Comparison of ENCODE assay signal across 8 cellular contexts in the genomic region with DNA sequence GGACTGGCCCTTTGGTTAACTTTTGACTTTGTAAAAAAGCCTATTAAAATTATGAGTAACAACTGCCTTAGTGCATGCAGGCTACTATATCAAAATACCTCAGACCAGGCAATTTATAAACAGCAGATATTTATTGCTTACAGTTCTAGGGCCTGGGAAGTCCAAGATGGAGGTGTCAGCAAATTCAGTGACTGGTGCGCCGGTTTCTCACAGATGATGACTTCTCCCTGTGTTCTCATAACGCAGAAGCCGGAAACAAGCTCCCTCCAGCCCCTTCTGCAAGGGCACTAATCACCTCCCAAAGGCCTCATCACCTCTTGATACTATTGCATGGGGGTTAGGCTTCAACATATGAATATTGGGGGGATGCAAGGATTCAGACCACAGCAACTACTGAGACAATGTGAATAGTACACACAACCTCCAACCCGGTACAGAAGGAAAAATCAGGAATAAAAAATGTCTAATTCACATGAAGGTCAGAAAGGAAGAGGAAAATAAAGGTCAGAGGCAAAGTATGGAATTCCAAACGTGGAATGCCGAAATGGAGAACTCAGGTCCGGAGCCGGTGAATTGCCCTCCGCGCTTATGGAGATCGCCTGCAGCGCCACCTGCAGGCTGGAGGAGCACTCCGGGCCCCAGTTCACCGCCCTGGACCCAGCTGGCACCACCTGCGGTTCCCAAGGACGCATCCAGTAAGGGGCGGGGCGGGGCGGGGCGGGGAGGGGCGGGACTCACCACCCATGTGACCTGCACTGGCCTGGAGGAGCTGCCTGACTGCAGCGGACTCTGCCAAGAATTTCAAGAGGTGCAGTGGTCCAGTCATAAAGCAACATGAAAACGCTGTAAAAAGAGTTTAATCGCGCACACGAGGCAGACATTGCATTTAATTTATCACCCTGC.
DNase-seq lines count a peak whose midpoint lies in the region; ATAC-seq and TF ChIP-seq lines count a peak whose summit lies in the region.

No MANE protein-coding gene starts in this region.

- H3K4me1 Mint-ChIP-seq in brain, result peaks cover 31% of the 10 kb centered on the region

- H3K27me3 ChIP-seq in GM06990 (replicated peaks; ENCODE audit: control insufficient read depth, insufficient read depth, low read length) (no peaks in the 10 kb centered on the region; the same call in 1 of the 2 replicates), lung (ENCODE audit: control insufficient read depth, insufficient read depth) (no peaks in the 10 kb centered on the region)

- peak overlapping the region in 3 of 5 experiments; percentile 11 to 60 (median 53) for H3K4me3 Mint-ChIP-seq in brain

- no peak overlapping the region for H3K4me3 ChIP-seq in GM06990 (replicated peaks; ENCODE audit: low read depth, low read length)
- H3K4me3 ChIP-seq in lung, result no peak overlapping the region

- H3K36me3 ChIP-seq in GM06990 (ENCODE audit: control insufficient read depth, insufficient read depth, low read length) (no peaks in the 10 kb centered on the region), lung (ENCODE audit: control insufficient read depth in 2 of 2, insufficient read depth in 2 of 2, low read length in 2 of 2) (no peaks in the 10 kb centered on the region)

- TF ChIP-seq CTCF in GM06990 (IDR thresholded peaks at IDR 0.05; ENCODE audit: insufficient read depth, low read length, poor library complexity, severe bottlenecking), result peak; percentile 49
- TF ChIP-seq CTCF in brain (conservative IDR thresholded peaks at IDR 0.05), result peak; percentile 45 to 76
- TF ChIP-seq CTCF in lung (IDR thresholded peaks at IDR 0.05; ENCODE audit: control extremely low read depth, extremely low read depth), result no peak

- 47 to 68% methylated on average over 27 of the region's 27 CpGs for WGBS in lung, 2 donors

- DNase-seq in GM06990 (ENCODE audit: extremely low read depth, insufficient read length) (no peak), NAMALWA (ENCODE audit: low spot score) (peak; percentile 11), lung (ENCODE audit: low spot score) (no peak), COR-L47 (lab: John Stamatoyannopoulos, UW) (no peak), mucosa of gallbladder (ENCODE audit: low spot score) (no peak)

- no peaks in the 10 kb centered on the region for H3K4me1 ChIP-seq in lung (ENCODE audit: control insufficient read depth in 2 of 2, insufficient read depth in 2 of 2, low read length in 2 of 2)

- no peak overlapping the region for H3K27ac ChIP-seq in lung (ENCODE audit: low read depth in 1 of 2, low read length in 1 of 2)

- ATAC-seq in lung (ENCODE audit: insufficient read depth, low FRiP score) (peak; percentile 19), GM18870 (IDR thresholded peaks at IDR 0.05; ENCODE audit: unreplicated experiment) (no peak), GM18907 (IDR thresholded peaks at IDR 0.05; ENCODE audit: unreplicated experiment) (no peak)

- peaks cover 21% of the 10 kb centered on the region for H3K27me3 Mint-ChIP-seq in brain

- H3K9me3 Mint-ChIP-seq in brain, result peaks cover 11 to 30% (median 17%) of the 10 kb centered on the region in 5 experiments

- no peaks in the 10 kb centered on the region for H3K36me3 Mint-ChIP-seq in brain

- peak overlapping the region in 2 of 5 experiments; percentile 12 to 80 for H3K27ac Mint-ChIP-seq in brain

- H3K9me3 ChIP-seq in lung (ENCODE audit: control insufficient read depth in 2 of 2, insufficient read depth in 1 of 2, low read length in 1 of 2), result peaks cover 0 to 11% of the 10 kb centered on the region in 2 donors
